In the genomic region with DNA sequence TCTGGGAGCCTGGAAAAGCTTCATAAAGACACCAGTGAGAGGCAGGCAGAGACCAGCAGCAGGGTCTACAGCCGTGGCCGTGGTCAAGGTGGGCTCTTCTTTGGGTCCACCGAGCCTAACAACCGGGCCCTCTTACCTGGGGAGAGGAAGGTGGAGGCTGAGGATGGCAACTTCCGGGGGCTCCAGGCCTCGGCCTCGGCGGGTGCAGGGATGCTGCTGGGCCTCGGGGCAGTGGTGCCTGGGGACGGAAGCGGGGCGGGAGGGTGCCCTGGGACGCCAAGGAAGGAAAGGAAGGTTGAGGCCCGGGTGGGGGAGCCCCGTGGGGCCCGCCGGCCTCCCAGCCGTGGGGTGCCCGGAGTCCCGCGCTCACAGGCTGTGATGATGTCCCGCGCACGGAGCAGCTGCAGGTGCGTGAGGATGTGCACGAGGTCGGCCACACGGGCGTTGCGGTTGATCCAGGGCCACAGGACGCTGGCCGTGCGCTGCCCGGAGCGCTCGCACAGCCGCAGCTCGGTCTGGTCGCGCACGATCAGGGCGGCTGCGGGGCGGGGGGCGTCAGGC, we compare ENCODE assay signal across 8 cellular contexts. TPM values are rescaled to one million over a fixed set of nuclear protein-coding genes. Genes with fewer than 3 reads are reported as not detected.
DNase-seq lines count a peak whose midpoint lies in the region; ATAC-seq lines count a peak whose summit lies in the region.

No MANE protein-coding gene starts in this region.

- H3K9me3 Mint-ChIP-seq in activated T-cell treated with anti-CD3 and anti-CD28 coated beads, Interleukin-2, amount 50 U/mL, for 24 hours, result no peaks in the 10 kb centered on the region
- H3K9me3 Mint-ChIP-seq in central memory CD8-positive, alpha-beta T cell, result no peaks in the 10 kb centered on the region

- H3K27ac Mint-ChIP-seq in activated T-cell treated with anti-CD3 and anti-CD28 coated beads, Interleukin-2, amount 50 U/mL, for 24 hours, result peak overlapping the region; percentile 92
- peak overlapping the region; percentile 91 for H3K27ac Mint-ChIP-seq in central memory CD8-positive, alpha-beta T cell (ENCODE audit: low read depth)

- H3K27me3 Mint-ChIP-seq in activated T-cell treated with anti-CD3 and anti-CD28 coated beads, Interleukin-2, amount 50 U/mL, for 24 hours, result peaks cover 17% of the 10 kb centered on the region
- H3K27me3 Mint-ChIP-seq in central memory CD8-positive, alpha-beta T cell, result no peaks in the 10 kb centered on the region

- H3K4me1 Mint-ChIP-seq in activated T-cell treated with anti-CD3 and anti-CD28 coated beads, Interleukin-2, amount 50 U/mL, for 24 hours (ENCODE audit: low read depth), result peaks cover 31% of the 10 kb centered on the region
- H3K4me1 Mint-ChIP-seq in central memory CD8-positive, alpha-beta T cell, result peaks cover 16% of the 10 kb centered on the region

- H3K36me3 ChIP-seq in mucosa of rectum (ENCODE audit: control insufficient read depth in 2 of 2, insufficient read depth in 2 of 2, low read length in 2 of 2), result peaks cover 5 to 9% of the 10 kb centered on the region in 2 donors

- peak; percentile 59 for DNase-seq in activated T-cell treated with anti-CD3 and anti-CD28 coated beads, Interleukin-2, amount 50 U/mL, for 24 hours
- DNase-seq in activated T-cell treated with anti-CD3 and anti-CD28 coated beads, Interleukin-2, amount 50 U/mL, for 1 hour, result no peak
- DNase-seq in NAMALWA (ENCODE audit: low spot score) (peak; percentile 15), A172 (ENCODE audit: low spot score) (no peak), AG08396 (ENCODE audit: low spot score) (no peak)
- DNase-seq in central memory CD8-positive, alpha-beta T cell (ENCODE audit: low spot score in 2 of 2), result no peak
- DNase-seq in central memory CD4-positive, alpha-beta T cell, result no peak

- H3K4me3 Mint-ChIP-seq in activated T-cell treated with anti-CD3 and anti-CD28 coated beads, Interleukin-2, amount 50 U/mL, for 24 hours, result peak overlapping the region; percentile 87
- peak overlapping the region; percentile 86 for H3K4me3 Mint-ChIP-seq in central memory CD8-positive, alpha-beta T cell

- H3K36me3 Mint-ChIP-seq in activated T-cell treated with anti-CD3 and anti-CD28 coated beads, Interleukin-2, amount 50 U/mL, for 24 hours (ENCODE audit: low read depth), result peaks cover 49% of the 10 kb centered on the region
- H3K36me3 Mint-ChIP-seq in central memory CD8-positive, alpha-beta T cell (ENCODE audit: insufficient read depth), result peaks cover 26% of the 10 kb centered on the region

- peak; percentile 11 for ATAC-seq in central memory CD8-positive, alpha-beta T cell (replicated peaks; ENCODE audit: extremely low read depth, poor library complexity, severe bottlenecking)

- H3K27me3 ChIP-seq in mucosa of rectum (ENCODE audit: control insufficient read depth in 2 of 2, insufficient read depth in 2 of 2, low read length in 2 of 2), result peaks cover 0 to 6% of the 10 kb centered on the region in 2 donors

- H3K4me3 ChIP-seq in mucosa of rectum (ENCODE audit: low read length in 2 of 2), result peak overlapping the region; percentile 63 to 65

- peaks cover 4 to 12% of the 10 kb centered on the region in 2 donors for H3K4me1 ChIP-seq in mucosa of rectum (ENCODE audit: control insufficient read depth in 2 of 2, insufficient read depth in 2 of 2, low read length in 2 of 2)

- H3K9ac ChIP-seq in mucosa of rectum (ENCODE audit: low read depth in 1 of 2, low read length in 2 of 2), result peak overlapping the region; percentile 48 to 70

- peak overlapping the region; percentile 34 to 68 for H3K27ac ChIP-seq in mucosa of rectum (ENCODE audit: low read depth in 2 of 2, low read length in 2 of 2)

- H3K9me3 ChIP-seq in mucosa of rectum (ENCODE audit: control insufficient read depth in 2 of 2, low read length in 2 of 2), result no peaks in the 10 kb centered on the region

RNA-seq across cellular contexts. Expression of a gene that starts 0.6 kb away (rescaled TPM):
- 192 and 220 TPM in 2 replicates for total RNA-seq in A172 (2014; rRNA removed; shearing (Covaris generic))

RNA-seq across cellular contexts. Expression of a gene that starts 46.6 kb away (rescaled TPM):
- 8.6 and 9.6 TPM in 2 replicates for total RNA-seq in A172 (2014; rRNA removed; shearing (Covaris generic))

RNA-seq across cellular contexts. Expression of a gene that starts 47.5 kb away (rescaled TPM):
- 40.8 and 41.7 TPM in 2 replicates for total RNA-seq in A172 (2014; rRNA removed; shearing (Covaris generic))

Comparison
In these comparisons a context has a peak if more than half of its experiments do, and no peak if none do; other contexts are left out.
1. DNase-seq: peak in activated T-cell treated with anti-CD3 and anti-CD28 coated beads, Interleukin-2, amount 50 U/mL, for 24 hours (single experiment) and NAMALWA (single experiment); none in activated T-cell treated with anti-CD3 and anti-CD28 coated beads, Interleukin-2, amount 50 U/mL, for 1 hour (single experiment), central memory CD8-positive, alpha-beta T cell (0 of 2), central memory CD4-positive, alpha-beta T cell (single experiment), A172 (single experiment) and AG08396 (single experiment).